In genomic region chr3:37096972-37097371, GRCh38 we compare ENCODE assay signal across 19 cellular contexts.
DNase-seq lines count a peak whose midpoint lies in the region; ATAC-seq and TF ChIP-seq lines count a peak whose summit lies in the region.
"Had no signal": no experiment of that assay in that cellular context is flagged by ENCODE, and none has a peak within 500 bp of the region (broad histone marks: within the 10 kb centered on the region; RNA-seq: fewer than 3 reads in every experiment).

No MANE protein-coding gene starts in this region.

- TF ChIP-seq CTCF in gastrocnemius medialis (IDR thresholded peaks at IDR 0.05 in 4 of 5, conservative IDR thresholded peaks at IDR 0.05 in 1 of 5), result no peak

- no peak overlapping the region for H3K4me3 Mint-ChIP-seq in stimulated activated effector memory CD8-positive, alpha-beta T cell treated with anti-CD3 and anti-CD28 coated beads, Interleukin-12 subunit alpha, Interleukin-12 subunit beta, amount 100 ng/mL, for 72 hours
- H3K4me3 Mint-ChIP-seq: stimulated activated naive B cell treated with anti-CD40 and anti-IgM and Interleukin-4, amounts not matched to agents 10 μg/mL and 1 μg/mL and 100 μg/mL, for 72 hours; T-helper 17 cell had no signal

- H3K36me3 ChIP-seq in gastrocnemius medialis, result peaks cover 0 to 32% of the 10 kb centered on the region in 2 donors

- no peaks in the 10 kb centered on the region for H3K4me1 ChIP-seq in gastrocnemius medialis

- H3K36me3 Mint-ChIP-seq in stimulated activated effector memory CD8-positive, alpha-beta T cell treated with anti-CD3 and anti-CD28 coated beads, Interleukin-12 subunit alpha, Interleukin-12 subunit beta, amount 100 ng/mL, for 72 hours, result peaks cover 24% of the 10 kb centered on the region

- no peaks in the 10 kb centered on the region for H3K9me3 Mint-ChIP-seq in stimulated activated effector memory CD8-positive, alpha-beta T cell treated with anti-CD3 and anti-CD28 coated beads, Interleukin-12 subunit alpha, Interleukin-12 subunit beta, amount 100 ng/mL, for 72 hours
- H3K9me3 Mint-ChIP-seq: stimulated activated naive B cell treated with anti-CD40 and anti-IgM and Interleukin-4, amounts not matched to agents 10 μg/mL and 1 μg/mL and 100 μg/mL, for 72 hours had no signal

- in situ Hi-C loops in gastrocnemius medialis (cut with MboI; ENCODE audit: low sequenced_read_pairs in 4 of 4), result no loop called here

- TF ChIP-seq POLR2A in gastrocnemius medialis (IDR thresholded peaks at IDR 0.05), result no peak

- peak overlapping the region; percentile 3 for H3K27ac Mint-ChIP-seq in stimulated activated effector memory CD8-positive, alpha-beta T cell treated with anti-CD3 and anti-CD28 coated beads, Interleukin-12 subunit alpha, Interleukin-12 subunit beta, amount 100 ng/mL, for 72 hours
- H3K27ac Mint-ChIP-seq: stimulated activated naive B cell treated with anti-CD40 and anti-IgM and Interleukin-4, amounts not matched to agents 10 μg/mL and 1 μg/mL and 100 μg/mL, for 72 hours; T-helper 17 cell had no signal

- peak overlapping the region in 1 of 4 donors; percentile 35 for H3K27ac ChIP-seq in gastrocnemius medialis

- intact Hi-C loops in Right ventricle myocardium superior (cut with DNase I), result no loop called here
- intact Hi-C loops in Right ventricle myocardium inferior (cut with DNase I), result no loop called here
- intact Hi-C loops in left ventricle myocardium superior (cut with micrococcal nuclease), result no loop called here
- intact Hi-C loops in gastrocnemius medialis (cut with DNase I; ENCODE audit: low total_unique reads), result no loop called here

- no peaks in the 10 kb centered on the region for H3K27me3 ChIP-seq in gastrocnemius medialis

- no peak for DNase-seq in Right ventricle myocardium superior
- no peak for DNase-seq in Right ventricle myocardium inferior (ENCODE audit: missing footprints)
- peak; percentile 15 for DNase-seq in amniotic epithelial cell (ENCODE audit: low read depth)
- no peak for DNase-seq in left ventricle myocardium superior
- no peak for DNase-seq in stimulated activated effector memory CD8-positive, alpha-beta T cell treated with anti-CD3 and anti-CD28 coated beads, Interleukin-12 subunit alpha, Interleukin-12 subunit beta, amount 100 ng/mL, for 72 hours (ENCODE audit: low spot score in 2 of 2)
- DNase-seq in retina, result no peak
- no peak for DNase-seq in gastrocnemius medialis
- DNase-seq in stimulated activated naive CD4-positive, alpha-beta T cell treated with Interleukin-2 at 50 U/mL for 16 hours (lab: John Stamatoyannopoulos, UW), result no peak
- DNase-seq: anterior cingulate cortex; C1 segment of cervical spinal cord; cortex of kidney; DMS153; Kasumi-1; NCI-H2171 treated with DMSO at 0.1 percent for 48 hours; NCI-H82; stimulated activated CD4-positive, alpha-beta T cell treated with anti-CD3 and anti-CD28 coated beads, Interleukin-12 subunit alpha, Interleukin-12 subunit beta, amount 100 ng/mL, for 4 hours; stimulated activated naive B cell treated with anti-CD40 and anti-IgM and Interleukin-4, amounts not matched to agents 10 μg/mL and 1 μg/mL and 100 μg/mL, for 72 hours; T-helper 17 cell; trophoblast cell had no signal

- no peak overlapping the region for H3K4me3 ChIP-seq in gastrocnemius medialis

- no peaks in the 10 kb centered on the region for H3K4me1 Mint-ChIP-seq in stimulated activated effector memory CD8-positive, alpha-beta T cell treated with anti-CD3 and anti-CD28 coated beads, Interleukin-12 subunit alpha, Interleukin-12 subunit beta, amount 100 ng/mL, for 72 hours
- H3K4me1 Mint-ChIP-seq: stimulated activated naive B cell treated with anti-CD40 and anti-IgM and Interleukin-4, amounts not matched to agents 10 μg/mL and 1 μg/mL and 100 μg/mL, for 72 hours had no signal

- H3K9me3 ChIP-seq in gastrocnemius medialis, result no peaks in the 10 kb centered on the region

- peak; percentile 29 for ATAC-seq in Right ventricle myocardium superior (ENCODE audit: poor library complexity)
- ATAC-seq in Right ventricle myocardium inferior, result no peak
- peak; percentile 52 for ATAC-seq in left ventricle myocardium superior
- ATAC-seq in stimulated activated effector memory CD8-positive, alpha-beta T cell treated with anti-CD3 and anti-CD28 coated beads, Interleukin-12 subunit alpha, Interleukin-12 subunit beta, amount 100 ng/mL, for 72 hours, result no peak
- ATAC-seq in gastrocnemius medialis, result no peak
- ATAC-seq: stimulated activated naive B cell treated with anti-CD40 and anti-IgM and Interleukin-4, amounts not matched to agents 10 μg/mL and 1 μg/mL and 100 μg/mL, for 72 hours; T-helper 17 cell had no signal

Comparison
In these comparisons a context has a peak if more than half of its experiments do, and no peak if none do; other contexts are left out.
1. ATAC-seq: peak in Right ventricle myocardium superior (single experiment) and left ventricle myocardium superior (single experiment); none in Right ventricle myocardium inferior (single experiment), stimulated activated effector memory CD8-positive, alpha-beta T cell treated with anti-CD3 and anti-CD28 coated beads, Interleukin-12 subunit alpha, Interleukin-12 subunit beta, amount 100 ng/mL, for 72 hours (single experiment) and gastrocnemius medialis (0 of 2).